ENCODE assay signal across 8 cellular contexts in the genomic region with DNA sequence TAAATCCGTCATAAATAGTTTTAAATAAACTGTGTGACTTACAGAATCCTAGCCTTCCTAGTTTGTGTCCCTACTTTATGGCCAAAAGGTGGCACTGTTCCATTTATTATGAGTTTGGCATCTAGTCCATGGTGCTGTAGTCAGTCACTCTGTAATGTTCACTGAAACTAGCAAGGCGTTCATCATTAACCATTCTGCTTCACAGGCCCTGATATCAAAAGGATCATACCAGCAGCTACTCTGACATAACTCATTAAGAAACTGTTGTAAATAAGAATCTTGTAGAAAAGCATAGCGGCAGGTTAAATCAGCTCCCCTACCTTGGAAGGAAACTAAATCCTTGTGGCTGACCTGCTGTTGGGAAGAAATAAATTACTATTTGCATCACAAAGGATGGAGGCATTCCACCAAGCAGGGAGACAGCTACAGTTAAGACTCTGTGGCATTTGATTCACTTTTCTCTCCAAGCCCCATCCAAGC.
DNase-seq lines count a peak whose midpoint lies in the region; ATAC-seq and TF ChIP-seq lines count a peak whose summit lies in the region.

No MANE protein-coding gene starts in this region.

- H3K27me3 ChIP-seq in heart right ventricle, result peaks cover 0 to 11% (median 0%) of the 10 kb centered on the region in 7 donors

- H3K4me1 ChIP-seq in heart right ventricle, result no peaks in the 10 kb centered on the region

- H3K27ac ChIP-seq in heart right ventricle, result no peak overlapping the region

- peak overlapping the region; percentile 70; the same call in 1 of the 2 replicates for H3K27ac Mint-ChIP-seq in WTC11

- no peak overlapping the region for H3K4me3 ChIP-seq in heart right ventricle

- no peaks in the 10 kb centered on the region for H3K9me3 ChIP-seq in heart right ventricle

- H3K4me3 Mint-ChIP-seq in WTC11, result peak overlapping the region; percentile 52

- intact Hi-C loops in heart right ventricle (cut with DNase I), result loop anchor here in 1 of 10 donors (10.0 kb wide), 1 partner anchor 420 kb away; no protein-coding TSS in a partner anchor
- intact Hi-C loops in cardiac septum (cut with DNase I), result no loop called here

- H3K27me3 Mint-ChIP-seq in WTC11 (ENCODE audit: low read depth), result no peaks in the 10 kb centered on the region

- CTCF ChIA-PET in WTC11 (lab: Charles Lee), result interaction anchor here (1.1 to 3.2 kb wide), 4 partner anchors 148 to 417 kb away, joined by 4 to 37 read pairs (median 5); no protein-coding TSS in a partner anchor

- TF ChIP-seq CTCF in heart right ventricle (IDR thresholded peaks at IDR 0.05), result peak in 7 of 9 donors; percentile 38 to 57 (median 46)
- TF ChIP-seq CTCF in LNCAP (IDR thresholded peaks at IDR 0.05), result peak; percentile 55; the same call in 1 of the 2 replicates
- 0 out of 2 replicates have a peak, but pooled peaks have one; percentile 18 for TF ChIP-seq CTCF in WTC11 (IDR thresholded peaks at IDR 0.05)

- no peaks in the 10 kb centered on the region for H3K36me3 ChIP-seq in heart right ventricle

- H3K4me1 Mint-ChIP-seq in WTC11, result peaks cover 22% of the 10 kb centered on the region

- DNase-seq in heart right ventricle, result peak in 1 of 2 donors; percentile 2
- DNase-seq in cardiac septum (ENCODE audit: low spot score), result no peak
- DNase-seq in WTC11 (ENCODE audit: low spot score), result no peak
- DNase-seq in iris pigment epithelial cell (ENCODE audit: low read depth), result peak; percentile 25
- no peak for DNase-seq in stimulated activated naive CD4-positive, alpha-beta T cell (lab: John Stamatoyannopoulos, UW)
- DNase-seq in NCI-H226, result no peak
- no peak for DNase-seq in activated CD4-positive, alpha-beta T cell treated with anti-CD3 and anti-CD28 coated beads for 4 hours

- no peaks in the 10 kb centered on the region for H3K9me3 Mint-ChIP-seq in WTC11

- no peaks in the 10 kb centered on the region for H3K36me3 Mint-ChIP-seq in WTC11

- POLR2A ChIA-PET in WTC11 (lab: Charles Lee), result no interaction called here

- peak in 1 of 8 donors; percentile 29 for ATAC-seq in heart right ventricle
- peak; percentile 93 for ATAC-seq in WTC11

- 15 to 18% methylated on average over 3 of the region's 3 CpGs for WGBS in heart right ventricle, 2 donors

TF ChIP-seq in WTC11, 78 proteins besides CTCF, POLR2A, EP300 and RAD21 (continues in another document):
- TF ChIP-seq FOXK1 (CRISPR knock-in tag; IDR thresholded peaks at IDR 0.05), result no peak
- no peak for TF ChIP-seq ZNF232 (CRISPR knock-in tag; IDR thresholded peaks at IDR 0.05)
- no peak for TF ChIP-seq CBFB (CRISPR knock-in tag; IDR thresholded peaks at IDR 0.05; ENCODE audit: low read depth)
- no peak for TF ChIP-seq ZNF423 (CRISPR knock-in tag; IDR thresholded peaks at IDR 0.05)
- TF ChIP-seq PRDM15 (CRISPR knock-in tag; IDR thresholded peaks at IDR 0.05), result no peak
- no peak for TF ChIP-seq TP53 (CRISPR knock-in tag; IDR thresholded peaks at IDR 0.05)
- TF ChIP-seq, protein P1, sequence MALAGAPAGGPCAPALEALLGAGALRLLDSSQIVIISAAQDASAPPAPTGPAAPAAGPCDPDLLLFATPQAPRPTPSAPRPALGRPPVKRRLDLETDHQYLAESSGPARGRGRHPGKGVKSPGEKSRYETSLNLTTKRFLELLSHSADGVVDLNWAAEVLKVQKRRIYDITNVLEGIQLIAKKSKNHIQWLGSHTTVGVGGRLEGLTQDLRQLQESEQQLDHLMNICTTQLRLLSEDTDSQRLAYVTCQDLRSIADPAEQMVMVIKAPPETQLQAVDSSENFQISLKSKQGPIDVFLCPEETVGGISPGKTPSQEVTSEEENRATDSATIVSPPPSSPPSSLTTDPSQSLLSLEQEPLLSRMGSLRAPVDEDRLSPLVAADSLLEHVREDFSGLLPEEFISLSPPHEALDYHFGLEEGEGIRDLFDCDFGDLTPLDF (CRISPR knock-in tag; IDR thresholded peaks at IDR 0.05), result no peak
- TF ChIP-seq STAT6 (CRISPR knock-in tag; conservative IDR thresholded peaks at IDR 0.05; ENCODE audit: low read depth), result no peak
- TF ChIP-seq HMGA2 (CRISPR knock-in tag; IDR thresholded peaks at IDR 0.05), result no peak
- TF ChIP-seq, protein P2, sequence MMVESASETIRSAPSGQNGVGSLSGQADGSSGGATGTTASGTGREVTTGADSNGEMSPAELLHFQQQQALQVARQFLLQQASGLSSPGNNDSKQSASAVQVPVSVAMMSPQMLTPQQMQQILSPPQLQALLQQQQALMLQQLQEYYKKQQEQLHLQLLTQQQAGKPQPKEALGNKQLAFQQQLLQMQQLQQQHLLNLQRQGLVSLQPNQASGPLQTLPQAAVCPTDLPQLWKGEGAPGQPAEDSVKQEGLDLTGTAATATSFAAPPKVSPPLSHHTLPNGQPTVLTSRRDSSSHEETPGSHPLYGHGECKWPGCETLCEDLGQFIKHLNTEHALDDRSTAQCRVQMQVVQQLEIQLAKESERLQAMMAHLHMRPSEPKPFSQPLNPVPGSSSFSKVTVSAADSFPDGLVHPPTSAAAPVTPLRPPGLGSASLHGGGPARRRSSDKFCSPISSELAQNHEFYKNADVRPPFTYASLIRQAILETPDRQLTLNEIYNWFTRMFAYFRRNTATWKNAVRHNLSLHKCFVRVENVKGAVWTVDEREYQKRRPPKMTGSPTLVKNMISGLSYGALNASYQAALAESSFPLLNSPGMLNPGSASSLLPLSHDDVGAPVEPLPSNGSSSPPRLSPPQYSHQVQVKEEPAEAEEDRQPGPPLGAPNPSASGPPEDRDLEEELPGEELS (CRISPR knock-in tag; IDR thresholded peaks at IDR 0.05), result no peak
- no peak for TF ChIP-seq GABPB1 (CRISPR knock-in tag; IDR thresholded peaks at IDR 0.05)
- TF ChIP-seq ZNF416 (CRISPR knock-in tag; IDR thresholded peaks at IDR 0.05), result no peak
- TF ChIP-seq, protein P3, sequence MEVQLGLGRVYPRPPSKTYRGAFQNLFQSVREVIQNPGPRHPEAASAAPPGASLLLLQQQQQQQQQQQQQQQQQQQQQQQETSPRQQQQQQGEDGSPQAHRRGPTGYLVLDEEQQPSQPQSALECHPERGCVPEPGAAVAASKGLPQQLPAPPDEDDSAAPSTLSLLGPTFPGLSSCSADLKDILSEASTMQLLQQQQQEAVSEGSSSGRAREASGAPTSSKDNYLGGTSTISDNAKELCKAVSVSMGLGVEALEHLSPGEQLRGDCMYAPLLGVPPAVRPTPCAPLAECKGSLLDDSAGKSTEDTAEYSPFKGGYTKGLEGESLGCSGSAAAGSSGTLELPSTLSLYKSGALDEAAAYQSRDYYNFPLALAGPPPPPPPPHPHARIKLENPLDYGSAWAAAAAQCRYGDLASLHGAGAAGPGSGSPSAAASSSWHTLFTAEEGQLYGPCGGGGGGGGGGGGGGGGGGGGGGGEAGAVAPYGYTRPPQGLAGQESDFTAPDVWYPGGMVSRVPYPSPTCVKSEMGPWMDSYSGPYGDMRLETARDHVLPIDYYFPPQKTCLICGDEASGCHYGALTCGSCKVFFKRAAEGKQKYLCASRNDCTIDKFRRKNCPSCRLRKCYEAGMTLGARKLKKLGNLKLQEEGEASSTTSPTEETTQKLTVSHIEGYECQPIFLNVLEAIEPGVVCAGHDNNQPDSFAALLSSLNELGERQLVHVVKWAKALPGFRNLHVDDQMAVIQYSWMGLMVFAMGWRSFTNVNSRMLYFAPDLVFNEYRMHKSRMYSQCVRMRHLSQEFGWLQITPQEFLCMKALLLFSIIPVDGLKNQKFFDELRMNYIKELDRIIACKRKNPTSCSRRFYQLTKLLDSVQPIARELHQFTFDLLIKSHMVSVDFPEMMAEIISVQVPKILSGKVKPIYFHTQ (CRISPR knock-in tag; IDR thresholded peaks at IDR 0.05), result no peak
- no peak for TF ChIP-seq EMX1 (CRISPR knock-in tag; IDR thresholded peaks at IDR 0.05)
